In the genomic region with DNA sequence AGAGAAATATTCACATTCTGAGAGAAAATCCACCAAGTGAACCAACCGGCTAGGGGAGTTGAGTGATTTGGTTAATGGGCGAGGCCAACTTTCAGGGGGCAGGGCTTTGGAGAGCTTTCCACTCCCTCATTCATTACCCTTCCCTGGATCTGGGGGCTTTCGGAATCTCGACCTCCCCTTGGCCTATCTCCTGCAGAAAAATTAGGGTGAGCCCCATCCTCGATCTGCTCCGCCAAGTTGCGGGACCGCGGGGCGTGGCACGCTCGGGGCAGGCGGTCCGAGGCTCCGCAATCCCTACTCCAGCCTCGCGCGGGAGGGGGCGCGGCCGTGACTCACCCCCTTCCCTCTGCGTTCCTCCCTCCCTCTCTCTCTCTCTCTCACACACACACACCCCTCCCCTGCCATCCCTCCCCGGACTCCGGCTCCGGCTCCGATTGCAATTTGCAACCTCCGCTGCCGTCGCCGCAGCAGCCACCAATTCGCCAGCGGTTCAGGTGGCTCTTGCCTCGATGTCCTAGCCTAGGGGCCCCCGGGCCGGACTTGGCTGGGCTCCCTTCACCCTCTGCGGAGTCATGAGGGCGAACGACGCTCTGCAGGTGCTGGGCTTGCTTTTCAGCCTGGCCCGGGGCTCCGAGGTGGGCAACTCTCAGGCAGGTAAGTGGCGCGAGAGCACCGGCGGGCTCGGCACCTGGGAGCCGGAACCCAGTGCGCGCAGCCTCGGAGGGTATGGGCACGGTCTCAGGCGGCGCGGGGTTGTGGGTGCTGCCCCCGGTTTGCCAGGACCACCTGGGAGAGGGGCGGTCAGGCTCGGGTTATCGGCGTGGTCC, we compare ENCODE assay signal across 7 cellular contexts. TPM values are rescaled to one million over a fixed set of nuclear protein-coding genes. Genes with fewer than 3 reads are reported as not detected.
A peak's percentile ranks its signal among the peaks of the same experiment; 100 is the strongest.
DNase-seq lines count a peak whose midpoint lies in the region; ATAC-seq, FAIRE-seq and TF ChIP-seq lines count a peak whose summit lies in the region.

ERBB3 (plus strand) TSS at position 437 of the 827 bp plus-strand sequence; CDS start at position 573, 136 bp downstream.

- TF ChIP-seq CTCF in omental fat pad (IDR thresholded peaks at IDR 0.05) (no peak), thoracic aorta (IDR thresholded peaks at IDR 0.05) (no peak)

- DNase-seq in GM12891 (ENCODE audit: insufficient read length, low spot score) (peak; percentile 61), HuH-7 (ENCODE audit: low spot score) (peak; percentile 91), SK-MEL-5 (ENCODE audit: low read depth, low spot score) (peak; percentile 71), glomerular visceral epithelial cell (ENCODE audit: extremely low spot score) (peak; percentile 83), omental fat pad (ENCODE audit: low spot score) (peak; percentile 49), thoracic aorta (ENCODE audit: low spot score) (peak; percentile 59)

- no peaks in the 10 kb centered on the region for H3K9me3 Mint-ChIP-seq in activated naive CD4-positive, alpha-beta T cell treated with anti-CD3 and anti-CD28 coated beads, Interleukin-2, amount 50 U/mL, for 24 hours

- H3K27ac ChIP-seq in thoracic aorta = peak within 1 kb of the TSS; percentile 62 to 71

- peak; percentile 95 for ATAC-seq in omental fat pad (ENCODE audit: low FRiP score)
- peak; percentile 94 for ATAC-seq in thoracic aorta (ENCODE audit: insufficient number of reproducible peaks, low FRiP score, low read depth)

- H3K36me3 ChIP-seq in thoracic aorta = no peaks in the 10 kb centered on the region

- H3K27ac Mint-ChIP-seq in activated naive CD4-positive, alpha-beta T cell treated with anti-CD3 and anti-CD28 coated beads, Interleukin-2, amount 50 U/mL, for 24 hours = no peak within 1 kb of the TSS

- peak within 1 kb of the TSS; percentile 83 for H3K4me3 Mint-ChIP-seq in activated naive CD4-positive, alpha-beta T cell treated with anti-CD3 and anti-CD28 coated beads, Interleukin-2, amount 50 U/mL, for 24 hours

- FAIRE-seq in GM12891 (lab: Jason Lieb, UNC) = no peak

- in situ Hi-C loops in SK-MEL-5 (cut with HindIII; ENCODE audit: low pct_unique_long_range_greater_than_20kb, low sequenced_read_pairs) = no loop called here

- H3K4me1 ChIP-seq in thoracic aorta (ENCODE audit: control insufficient read depth in 1 of 2, low read depth in 2 of 2) = peaks cover 5 to 21% of the 10 kb centered on the region in 2 donors

- H3K4me3 ChIP-seq in thoracic aorta = peak within 1 kb of the TSS; percentile 79

- H3K27me3 Mint-ChIP-seq in activated naive CD4-positive, alpha-beta T cell treated with anti-CD3 and anti-CD28 coated beads, Interleukin-2, amount 50 U/mL, for 24 hours = no peaks in the 10 kb centered on the region

- H3K9me3 ChIP-seq in thoracic aorta = no peaks in the 10 kb centered on the region

- no peaks in the 10 kb centered on the region for H3K36me3 Mint-ChIP-seq in activated naive CD4-positive, alpha-beta T cell treated with anti-CD3 and anti-CD28 coated beads, Interleukin-2, amount 50 U/mL, for 24 hours

- TF ChIP-seq POLR2A in GM12891 (IDR thresholded peaks at IDR 0.05; ENCODE audit: low read depth, low read length) = no peak

- H3K27me3 ChIP-seq in thoracic aorta (replicated peaks; ENCODE audit: insufficient read depth) = no peaks in the 10 kb centered on the region

- peaks cover 6% of the 10 kb centered on the region for H3K4me1 Mint-ChIP-seq in activated naive CD4-positive, alpha-beta T cell treated with anti-CD3 and anti-CD28 coated beads, Interleukin-2, amount 50 U/mL, for 24 hours

TF ChIP-seq in GM12891, 5 proteins besides CTCF, POLR2A, EP300 and RAD21:
- TF ChIP-seq PAX5 (IDR thresholded peaks at IDR 0.05; ENCODE audit: insufficient read depth, low read length, severe bottlenecking) (no peak), SPI1 (IDR thresholded peaks at IDR 0.05; ENCODE audit: low read depth, low read length) (no peak), POLR2AphosphoS5 (IDR thresholded peaks at IDR 0.05; ENCODE audit: low read depth, low read length) (no peak), POU2F2 (IDR thresholded peaks at IDR 0.05; ENCODE audit: low read depth, low read length) (no peak), TAF1 (IDR thresholded peaks at IDR 0.05; ENCODE audit: low read depth, low read length) (no peak)

RNA-seq across cellular contexts. Expression of gene ERBB3, which starts in this region (rescaled TPM):
- 0.04 TPM for polyA plus RNA-seq in GM12891 (2012; ENCODE audit: low read depth, missing spikeins)
- total RNA-seq in SK-MEL-5 (2014; rRNA removed; shearing (Covaris generic)) = 114 and 125 TPM in 2 replicates
- polyA plus RNA-seq in SK-MEL-5 (2015; cell fraction: cytosol; rRNA removed) = 155 and 200 TPM in 2 replicates
- 138 and 186 TPM in 2 replicates for polyA plus RNA-seq in SK-MEL-5 (2015; cell fraction: nucleus; rRNA removed)
- total RNA-seq in omental fat pad (1 to 10 TPM; 2.9 to 8.3 (median 7.6) TPM), thoracic aorta (1 to 10 TPM; 1.1 to 3.2 TPM)

Comparison
In these comparisons a context has a peak if more than half of its experiments do, and no peak if none do; other contexts are left out.
1. Peak in every context shown above with its lines: DNase-seq, ATAC-seq, H3K4me3 ChIP-seq and H3K27ac ChIP-seq.
2. RNA of gene ERBB3 (total RNA-seq): 114 to 125 TPM in SK-MEL-5; 2.9 to 8.3 TPM in omental fat pad and 1.1 to 3.2 TPM in thoracic aorta; every median in the first group is over 10 times any median in the second.